ENCODE assay signal across 18 cellular contexts in genomic region chr17:73346763-73347162, GRCh38.
"Had no signal": no experiment of that assay in that cellular context is flagged by ENCODE, and none has a peak within 500 bp of the region (broad histone marks: within the 10 kb centered on the region; RNA-seq: fewer than 3 reads in every experiment).

No MANE protein-coding gene starts in this region.

- H3K27ac ChIP-seq: colonic mucosa, suprapubic skin had no signal

- ATAC-seq: activated CD4-positive, alpha-beta T cell treated with anti-CD3 and anti-CD28 coated beads for 36 hours; heart left ventricle; natural killer cell treated with Interleukin-12 subunit alpha and Interleukin-12 subunit beta and Interleukin-15 and Interleukin-18, amount 100 ng/mL, for 72 hours; SK-N-SH treated with all-trans-retinoic acid at 6 μM for 48 hours; T-cell; WTC11 had no signal

- H3K27me3 ChIP-seq: colonic mucosa, gastroesophageal sphincter, heart left ventricle, suprapubic skin, upper lobe of left lung had no signal

- DNase-seq: activated CD4-positive, alpha-beta memory T cell treated with anti-CD3 and anti-CD28 coated beads for 36 hours; activated CD4-positive, alpha-beta T cell treated with anti-CD3 and anti-CD28 coated beads for 36 hours; activated gamma-delta T cell treated with Interleukin-2 at 50 U/mL for 16 hours; activated T-cell treated with anti-CD3 and anti-CD28 coated beads for 4 hours; colonic mucosa; erythroblast; heart left ventricle; mesendoderm; stimulated activated CD4-positive, alpha-beta T cell treated with anti-CD3 and anti-CD28 coated beads, Interleukin-12 subunit alpha, Interleukin-12 subunit beta, amount 100 ng/mL, for 4 hours; stimulated activated CD4-positive, alpha-beta T cell treated with anti-CD3 and anti-CD28 coated beads, Interleukin-1b, Interleukin-23, amount 100 ng/mL, for 48 hours; stimulated activated naive CD4-positive, alpha-beta T cell treated with Interleukin-2 at 50 U/mL for 16 hours; T-cell; upper lobe of left lung had no signal

- H3K9me3 ChIP-seq: colonic mucosa, gastroesophageal sphincter, heart left ventricle, suprapubic skin, upper lobe of left lung had no signal

- H3K4me3 ChIP-seq: colonic mucosa, gastroesophageal sphincter, heart left ventricle, suprapubic skin, upper lobe of left lung had no signal

- H3K36me3 ChIP-seq: colonic mucosa, gastroesophageal sphincter, heart left ventricle, suprapubic skin, upper lobe of left lung had no signal

- H3K4me1 ChIP-seq: colonic mucosa had no signal
